19 cellular contexts compared by ENCODE assay signal in genomic region chr4:74537459-74537858, GRCh38.
DNase-seq lines count a peak whose midpoint lies in the region; ATAC-seq, FAIRE-seq and TF ChIP-seq lines count a peak whose summit lies in the region.
"Had no signal": no experiment of that assay in that cellular context is flagged by ENCODE, and none has a peak within 500 bp of the region (broad histone marks: within the 10 kb centered on the region; RNA-seq: fewer than 3 reads in every experiment).

No MANE protein-coding gene starts in this region.

- WGBS in mammary epithelial cell (ENCODE audit: low coverage, missing lambda C conversion rate) = 87% methylated on average over 3 of the region's 3 CpGs
- 56% methylated on average over 2 of the region's 3 CpGs for WGBS in K562 (ENCODE audit: insufficient coverage, low coverage, missing lambda C conversion rate)

- H3K4me3 Mint-ChIP-seq in MCF 10A (ENCODE audit: unreplicated experiment) = no peak overlapping the region
- H3K4me3 Mint-ChIP-seq: CD8-positive, alpha-beta memory T cell; GM23338 had no signal

- FAIRE-seq in K562 (lab: Jason Lieb, UNC) = no peak
- FAIRE-seq: G401.6 had no signal

- H3K27me3 ChIP-seq in mammary epithelial cell (ENCODE audit: insufficient read depth, low read length) (no peaks in the 10 kb centered on the region), K562 (ENCODE audit: control insufficient read depth in 2 of 2, insufficient read depth in 2 of 2, low read length in 2 of 2) (no peaks in the 10 kb centered on the region)
- H3K27me3 ChIP-seq: BLaER1 had no signal

- no peaks in the 10 kb centered on the region for H4K20me1 ChIP-seq in mammary epithelial cell (ENCODE audit: insufficient read depth, low read length)
- no peaks in the 10 kb centered on the region for H4K20me1 ChIP-seq in K562 (replicated peaks; ENCODE audit: control insufficient read depth, insufficient read depth, low read length)
- H4K20me1 ChIP-seq: BLaER1 had no signal

- H3K36me3 Mint-ChIP-seq in MCF 10A (ENCODE audit: insufficient read depth, unreplicated experiment) = no peaks in the 10 kb centered on the region
- H3K36me3 Mint-ChIP-seq: CD8-positive, alpha-beta memory T cell had no signal

- TF ChIP-seq POLR2A in K562 (conservative IDR thresholded peaks at IDR 0.05) = no peak

- intact Hi-C loops in mammary epithelial cell (cut with micrococcal nuclease) (loop anchor here (10.0 kb wide), 2 partner anchors 257 to 313 kb away; partner anchors contain the start of gene BTC), MCF 10A (cut with micrococcal nuclease) (loop anchor here (5.0 to 10.0 kb wide), 2 partner anchors 255 to 353 kb away; partner anchors contain the start of gene BTC), K562 (cut with micrococcal nuclease) (loop anchor here (2.0 kb wide), 1 partner anchor 133 kb away; no protein-coding TSS in a partner anchor)

- no peak overlapping the region for H3K27ac ChIP-seq in mammary epithelial cell (ENCODE audit: insufficient read depth, low read depth, low read length)
- H3K27ac ChIP-seq in K562 (ENCODE audit: extremely low read depth, low read depth, low read length) = no peak overlapping the region
- H3K27ac ChIP-seq: 22Rv1, BLaER1, RWPE1 had no signal

- peaks cover 19% of the 10 kb centered on the region for H3K4me1 Mint-ChIP-seq in MCF 10A (ENCODE audit: insufficient read depth, unreplicated experiment)
- H3K4me1 Mint-ChIP-seq: CD8-positive, alpha-beta memory T cell had no signal

- H3K4me3 ChIP-seq in mammary epithelial cell (replicated peaks in 1 of 3; ENCODE audit: insufficient read depth in 1 of 3, low read depth in 2 of 3, low read length in 3 of 3) (no peak overlapping the region), K562 (no peak overlapping the region)
- H3K4me3 ChIP-seq: BLaER1, GM23338 had no signal

- TF ChIP-seq CTCF in mammary epithelial cell (conservative IDR thresholded peaks at IDR 0.05 in 1 of 2, IDR thresholded peaks at IDR 0.05 in 1 of 2; ENCODE audit: extremely low read depth in 1 of 2, insufficient read depth in 1 of 2, low read depth in 1 of 2, low read length in 2 of 2) = no peak
- no peak for TF ChIP-seq CTCF in MCF 10A (IDR thresholded peaks at IDR 0.05; ENCODE audit: unreplicated experiment)
- no peak for TF ChIP-seq CTCF in K562 (IDR thresholded peaks at IDR 0.05 in 2 of 3, conservative IDR thresholded peaks at IDR 0.05 in 1 of 3; ENCODE audit: insufficient read depth in 2 of 3, low read depth in 1 of 3, low read length in 3 of 3)

- dilution Hi-C loops in mammary epithelial cell (cut with HindIII; ENCODE audit: low sequenced_read_pairs) = loop anchor here (25.0 kb wide), 1 partner anchor 150 kb away; no protein-coding TSS in a partner anchor

- H3K9ac ChIP-seq in mammary epithelial cell (ENCODE audit: insufficient read depth, low read length) (no peak overlapping the region), K562 (ENCODE audit: insufficient read depth in 1 of 2, low read depth in 2 of 2, low read length in 2 of 2) (no peak overlapping the region)
- H3K9ac ChIP-seq: BLaER1 had no signal

- no peaks in the 10 kb centered on the region for H3K9me3 Mint-ChIP-seq in MCF 10A (ENCODE audit: unreplicated experiment)
- H3K9me3 Mint-ChIP-seq: CD8-positive, alpha-beta memory T cell; GM23338 had no signal

- TF ChIP-seq EP300 in K562 (IDR thresholded peaks at IDR 0.05; ENCODE audit: low read length) = no peak

- BruUV-seq in mammary epithelial cell (replicated peaks; lab: Mats Ljungman, UMichigan) (no TSS peak), MCF 10A (replicated peaks; lab: Mats Ljungman, UMichigan) (no TSS peak), K562 (replicated peaks; lab: Mats Ljungman, UMichigan) (no TSS peak)

- no peak for TF ChIP-seq RAD21 in K562 (CRISPR knock-in tag; conservative IDR thresholded peaks at IDR 0.05 in 1 of 2, IDR thresholded peaks at IDR 0.05 in 1 of 2)

- H3K9me3 ChIP-seq in mammary epithelial cell (replicated peaks; ENCODE audit: insufficient read depth, low read length) (no peaks in the 10 kb centered on the region), K562 (replicated peaks; ENCODE audit: control insufficient read depth, insufficient read depth, low read depth, low read length) (no peaks in the 10 kb centered on the region)
- H3K9me3 ChIP-seq: BLaER1 had no signal

- no peak overlapping the region for H3K27ac Mint-ChIP-seq in MCF 10A (ENCODE audit: low read depth, unreplicated experiment)
- H3K27ac Mint-ChIP-seq: CD8-positive, alpha-beta memory T cell; GM23338 had no signal

- POLR2A ChIA-PET in MCF 10A (lab: Yijun Ruan, JAX) = interaction anchor here (0.7 to 1.8 kb wide), 6 partner anchors 80 to 256 kb away, joined by 3 to 6 read pairs (median 3); no protein-coding TSS in a partner anchor
- POLR2A ChIA-PET in K562 (lab: Yijun Ruan, JAX) = no interaction called here

- CTCF ChIA-PET in mammary epithelial cell (lab: Charles Lee; ENCODE audit: low non-redundant PET) = interaction anchor here (0.6 kb wide), 1 partner anchor 138 kb away, joined by 3 read pairs; no protein-coding TSS in a partner anchor
- CTCF ChIA-PET in MCF 10A (lab: Yijun Ruan, JAX) = interaction anchor here (0.5 to 9.2 kb wide), 10 partner anchors 26 to 217 kb away, joined by 3 to 171 read pairs (median 5); no protein-coding TSS in a partner anchor
- CTCF ChIA-PET in K562 (lab: Yijun Ruan, JAX; ENCODE audit: low intra/inter-chr PET ratio) = no interaction called here

- H3K4me2 ChIP-seq in mammary epithelial cell (ENCODE audit: insufficient read depth, low read depth, low read length) (no peak overlapping the region), K562 (ENCODE audit: insufficient read depth, low read length) (no peak overlapping the region)
- H3K4me2 ChIP-seq: BLaER1, GM23338 had no signal

- in situ Hi-C loops in mammary epithelial cell (cut with MboI; ENCODE audit: low sequenced_read_pairs in 2 of 2) = loop anchor here (5.0 to 10.0 kb wide), 3 partner anchors 83 to 163 kb away; no protein-coding TSS in a partner anchor
- in situ Hi-C loops in K562 (cut with MboI) = loop anchor here (10.0 kb wide), 3 partner anchors 127 to 223 kb away; no protein-coding TSS in a partner anchor

- H3K27me3 Mint-ChIP-seq in MCF 10A (ENCODE audit: insufficient read depth, unreplicated experiment) = no peaks in the 10 kb centered on the region

- no peaks in the 10 kb centered on the region for H3K79me2 ChIP-seq in mammary epithelial cell (ENCODE audit: insufficient read depth, low read length)
- H3K79me2 ChIP-seq in K562 (ENCODE audit: control insufficient read depth, insufficient read depth, low read length) = no peaks in the 10 kb centered on the region

- H3K36me3 ChIP-seq in mammary epithelial cell (ENCODE audit: insufficient read depth, low read length) = no peaks in the 10 kb centered on the region
- H3K36me3 ChIP-seq in K562 (ENCODE audit: control insufficient read depth, insufficient read depth, low read length) = no peaks in the 10 kb centered on the region
- H3K36me3 ChIP-seq: BLaER1 had no signal

- H2AFZ ChIP-seq in mammary epithelial cell (ENCODE audit: low read depth, low read length) (peak overlapping the region; percentile 43), K562 (ENCODE audit: low read depth, low read length) (peak overlapping the region; percentile 39; the same call in 1 of the 2 replicates)
- H2AFZ ChIP-seq: GM23338 had no signal

- H3K9me1 ChIP-seq in K562 (ENCODE audit: control insufficient read depth, insufficient read depth, low read length) = no peaks in the 10 kb centered on the region

- H3K4me1 ChIP-seq in mammary epithelial cell (ENCODE audit: insufficient read depth, low read length) (peaks cover 32% of the 10 kb centered on the region), K562 (replicated peaks in 1 of 2; ENCODE audit: control insufficient read depth in 2 of 2, insufficient read depth in 2 of 2, low read length in 2 of 2) (peaks cover 0 to 12% of the 10 kb centered on the region in 2 experiments; a peak in 2 of 5 replicates)
- H3K4me1 ChIP-seq: BLaER1 had no signal

- DNase-seq in mammary epithelial cell = no peak
- DNase-seq in MCF 10A (ENCODE audit: unreplicated experiment) = no peak
- no peak for DNase-seq in K562 (ENCODE audit: extremely low read depth in 1 of 4, low spot score in 3 of 4)
- DNase-seq in kidney tubule cell (ENCODE audit: low spot score) = peak; percentile 36
- DNase-seq in UCSD-AML1 (lab: John Stamatoyannopoulos, UW; ENCODE audit: unreplicated experiment) = no peak
- DNase-seq in iPS-NIHi7 (ENCODE audit: extremely low spot score) = no peak
- no peak for DNase-seq in HPDE6-E6E7 (ENCODE audit: extremely low spot score)
- DNase-seq: CD8-positive, alpha-beta memory T cell; DND-41; NCI-H1436 treated with DMSO at 0.1 percent for 48 hours; NCI-H2081; NCI-H748 treated with DMSO at 0.1 percent for 48 hours; OCI-M1 had no signal

- no peak for ATAC-seq in K562
- no peak for ATAC-seq in GM19395 (IDR thresholded peaks at IDR 0.05; ENCODE audit: unreplicated experiment)
- ATAC-seq: GM23338 had no signal

TF ChIP-seq in K562, 482 proteins besides CTCF, POLR2A, EP300 and RAD21:
- no peak for TF ChIP-seq ATF4 (CRISPR knock-in tag; IDR thresholded peaks at IDR 0.05)
- TF ChIP-seq SPI1 (IDR thresholded peaks at IDR 0.05; ENCODE audit: borderline replicate concordance, low read depth, low read length) = 0 out of 2 replicates have a peak, but pooled peaks have one; percentile 13
